Comparison of ENCODE assay signal across 20 cellular contexts in the genomic region with DNA sequence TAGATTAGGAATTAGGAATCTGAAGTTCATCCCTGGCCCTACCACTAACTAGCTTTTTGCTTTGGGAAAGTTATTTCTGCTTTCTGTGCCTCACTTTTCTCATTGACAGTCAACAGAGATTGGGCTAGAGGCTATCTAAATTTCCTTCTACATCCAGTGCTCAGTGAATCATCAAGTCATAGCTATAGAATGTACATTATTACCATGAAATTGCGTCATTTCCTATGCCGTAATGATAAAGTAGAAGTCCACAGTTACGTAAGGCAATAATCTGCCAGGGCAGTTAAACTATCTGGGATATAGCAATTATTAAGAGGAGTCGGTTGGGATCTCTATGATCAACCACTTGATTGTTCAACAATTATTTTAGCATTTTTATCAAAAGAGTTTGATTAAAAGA.
DNase-seq lines count a peak whose midpoint lies in the region; ATAC-seq and TF ChIP-seq lines count a peak whose summit lies in the region.
"Had no signal": no experiment of that assay in that cellular context is flagged by ENCODE, and none has a peak within 500 bp of the region (broad histone marks: within the 10 kb centered on the region; RNA-seq: fewer than 3 reads in every experiment).

No MANE protein-coding gene starts in this region.

- no peaks in the 10 kb centered on the region for H3K79me2 ChIP-seq in MM.1S (ENCODE audit: low read length)

- peak; percentile 36 for DNase-seq in ELR (ENCODE audit: low read depth)
- no peak for DNase-seq in MM.1S
- DNase-seq in SW480 (ENCODE audit: low spot score) = peak; percentile 36
- DNase-seq in fibroblast of villous mesenchyme (ENCODE audit: low read depth) = peak; percentile 21
- DNase-seq in stimulated activated naive CD8-positive, alpha-beta T cell treated with anti-CD3 and anti-CD28 coated beads, Interleukin-15, Interleukin-2, amounts not matched to agents 100 U/mL and 50 U/mL, for 24 hours = no peak
- DNase-seq in activated gamma-delta T cell treated with Interleukin-2 at 50 U/mL for 16 hours = no peak
- no peak for DNase-seq in NCI-H187 treated with DMSO at 0.1 percent for 48 hours (lab: John Stamatoyannopoulos, UW)
- DNase-seq: activated T-cell treated with anti-CD3 and anti-CD28 coated beads, Interleukin-2, amount 50 U/mL, for 72 hours; CD4-positive, alpha-beta memory T cell; colonic mucosa; DMS53; endodermal cell; GOT3; hippocampal formation; naive B cell; NCI-H1694 treated with DMSO at 0.1 percent for 48 hours; SHP77 treated with DMSO at 0.1 percent for 48 hours; testis had no signal

- H3K4me3 ChIP-seq in MM.1S (ENCODE audit: low read length) (0 out of 2 replicates have a peak overlapping the region, but pooled peaks have one; percentile 11), fibroblast of villous mesenchyme (ENCODE audit: low read depth, low read length) (no peak overlapping the region)
- H3K4me3 ChIP-seq: colonic mucosa, testis had no signal

- no peaks in the 10 kb centered on the region for H3K9me2 ChIP-seq in MM.1S (replicated peaks; ENCODE audit: insufficient read depth, low read length)

- no peaks in the 10 kb centered on the region for H3K27me3 ChIP-seq in MM.1S (replicated peaks; ENCODE audit: insufficient read depth, low read length)
- H3K27me3 ChIP-seq: colonic mucosa, testis had no signal

- no peaks in the 10 kb centered on the region for H3K9me3 ChIP-seq in MM.1S (replicated peaks; ENCODE audit: insufficient read depth, low read length)
- H3K9me3 ChIP-seq: colonic mucosa, testis had no signal

- no peaks in the 10 kb centered on the region for H3K36me3 ChIP-seq in MM.1S (replicated peaks; ENCODE audit: insufficient read depth, low read length)
- H3K36me3 ChIP-seq: colonic mucosa had no signal

- ATAC-seq in stimulated activated naive CD8-positive, alpha-beta T cell treated with anti-CD3 and anti-CD28 coated beads, Interleukin-15, Interleukin-2, amounts not matched to agents 100 U/mL and 50 U/mL, for 24 hours = no peak
- ATAC-seq: activated naive CD4-positive, alpha-beta T cell treated with anti-CD3 and anti-CD28 coated beads, Interleukin-2, amount 50 U/mL, for 72 hours; activated T-cell treated with anti-CD3 and anti-CD28 coated beads, Interleukin-2, amount 50 U/mL, for 72 hours; stimulated activated effector memory CD8-positive, alpha-beta T cell treated with anti-CD3 and anti-CD28 coated beads, Interleukin-12 subunit alpha, Interleukin-12 subunit beta, amount 100 ng/mL, for 72 hours had no signal

- peaks cover 17% of the 10 kb centered on the region for H3F3A ChIP-seq in MM.1S (ENCODE audit: insufficient read depth, low read length)

- H3K4me2 ChIP-seq in MM.1S (ENCODE audit: low read depth, low read length) = peak overlapping the region; percentile 53

- no peaks in the 10 kb centered on the region for H4K20me1 ChIP-seq in MM.1S (ENCODE audit: insufficient read depth, low read length)

- H2AFZ ChIP-seq in MM.1S (ENCODE audit: low read length) = no peak overlapping the region

- peaks cover 46% of the 10 kb centered on the region for H3K4me1 ChIP-seq in MM.1S (ENCODE audit: low read length)
- H3K4me1 ChIP-seq: colonic mucosa, testis had no signal

- peak overlapping the region; percentile 50 for H3K9ac ChIP-seq in MM.1S (ENCODE audit: low read length)

- TF ChIP-seq CTCF in MM.1S (IDR thresholded peaks at IDR 0.05; ENCODE audit: low read length) = no peak
- no peak for TF ChIP-seq CTCF in fibroblast of villous mesenchyme (IDR thresholded peaks at IDR 0.05; ENCODE audit: insufficient read depth, low read depth, low read length)

- H3K27ac ChIP-seq in MM.1S (ENCODE audit: low read length) = peak overlapping the region; percentile 94
- H3K27ac ChIP-seq: testis had no signal

Comparison
In these comparisons a context has a peak if more than half of its experiments do, and no peak if none do; other contexts are left out.
1. DNase-seq: peak in ELR (single experiment), SW480 (single experiment) and fibroblast of villous mesenchyme (single experiment); none in MM.1S (single experiment), stimulated activated naive CD8-positive, alpha-beta T cell treated with anti-CD3 and anti-CD28 coated beads, Interleukin-15, Interleukin-2, amounts not matched to agents 100 U/mL and 50 U/mL, for 24 hours (single experiment), activated gamma-delta T cell treated with Interleukin-2 at 50 U/mL for 16 hours (single experiment) and NCI-H187 treated with DMSO at 0.1 percent for 48 hours (single experiment).